In genomic region chr9:35746583-35746982, GRCh38 we compare ENCODE assay signal across 8 cellular contexts. TPM values are rescaled to one million over a fixed set of nuclear protein-coding genes. Genes with fewer than 3 reads are reported as not detected.
DNase-seq lines count a peak whose midpoint lies in the region; ATAC-seq, FAIRE-seq and TF ChIP-seq lines count a peak whose summit lies in the region.

No MANE protein-coding gene starts in this region.

- H3K4me3 ChIP-seq in cardiac muscle cell (peak overlapping the region; percentile 75), astrocyte of the cerebellum (ENCODE audit: low read depth, low read length) (peak overlapping the region; percentile 86), lower lobe of right lung (peak overlapping the region; percentile 95), upper lobe of right lung (peak overlapping the region; percentile 98)

- no peak overlapping the region for H3K27ac ChIP-seq in cardiac muscle cell
- H3K27ac ChIP-seq in lower lobe of right lung, result no peak overlapping the region
- H3K27ac ChIP-seq in upper lobe of right lung, result no peak overlapping the region

- no peak for TF ChIP-seq CTCF in cardiac muscle cell (IDR thresholded peaks at IDR 0.05; ENCODE audit: low read depth, low read length)
- no peak for TF ChIP-seq CTCF in astrocyte of the cerebellum (IDR thresholded peaks at IDR 0.05; ENCODE audit: low read depth, low read length, missing control alignments)
- no peak for TF ChIP-seq CTCF in lower lobe of right lung (IDR thresholded peaks at IDR 0.05)
- TF ChIP-seq CTCF in upper lobe of right lung (IDR thresholded peaks at IDR 0.05), result no peak

- peaks cover 16% of the 10 kb centered on the region for H3K4me1 ChIP-seq in cardiac muscle cell (ENCODE audit: low read depth)
- H3K4me1 ChIP-seq in lower lobe of right lung, result peaks cover 50% of the 10 kb centered on the region
- H3K4me1 ChIP-seq in upper lobe of right lung, result peaks cover 42% of the 10 kb centered on the region

- H3K27me3 ChIP-seq in cardiac muscle cell (no peaks in the 10 kb centered on the region), lower lobe of right lung (ENCODE audit: low read depth) (no peaks in the 10 kb centered on the region), upper lobe of right lung (no peaks in the 10 kb centered on the region)

- no peak for FAIRE-seq in urothelium cell line (lab: Jason Lieb, UNC)

- intact Hi-C loops in left ventricle myocardium superior (cut with micrococcal nuclease), result no loop called here
- intact Hi-C loops in lower lobe of right lung (cut with DNase I), result no loop called here
- intact Hi-C loops in upper lobe of right lung (cut with DNase I), result no loop called here

- ATAC-seq in left ventricle myocardium superior (no peak), lower lobe of right lung (no peak), upper lobe of right lung (no peak), HG03571 (IDR thresholded peaks at IDR 0.05; ENCODE audit: unreplicated experiment) (no peak)

- peaks cover 31% of the 10 kb centered on the region for H3K36me3 ChIP-seq in cardiac muscle cell
- H3K36me3 ChIP-seq in lower lobe of right lung, result peaks cover 50% of the 10 kb centered on the region
- H3K36me3 ChIP-seq in upper lobe of right lung, result peaks cover 53% of the 10 kb centered on the region

- DNase-seq in cardiac muscle cell (ENCODE audit: low read depth in 1 of 2, low spot score in 1 of 2), result no peak
- DNase-seq in left ventricle myocardium superior, result no peak
- DNase-seq in astrocyte of the cerebellum (ENCODE audit: low read depth), result no peak
- no peak for DNase-seq in lower lobe of right lung
- no peak for DNase-seq in upper lobe of right lung
- no peak for DNase-seq in urothelium cell line (ENCODE audit: low spot score)
- no peak for DNase-seq in NCI-H1048 (lab: John Stamatoyannopoulos, UW)

- in situ Hi-C loops in astrocyte of the cerebellum (cut with HindIII; ENCODE audit: low sequenced_read_pairs), result loop anchor here (5.0 kb wide), 1 partner anchor 66 kb away; the partner anchor contains the start of gene SPAG8

- H3K9me3 ChIP-seq in cardiac muscle cell (ENCODE audit: low read depth) (no peaks in the 10 kb centered on the region), lower lobe of right lung (no peaks in the 10 kb centered on the region), upper lobe of right lung (no peaks in the 10 kb centered on the region)

RNA-seq across cellular contexts. Expression of gene GBA2, which starts 2.4 kb away (rescaled TPM):
- total RNA-seq in cardiac muscle cell (132 and 157 TPM in 2 replicates), left ventricle myocardium superior (90.2 TPM), lower lobe of right lung (68.0 TPM), upper lobe of right lung (99.1 TPM)
- 135 and 140 TPM in 2 replicates for polyA plus RNA-seq in cardiac muscle cell

RNA-seq across cellular contexts. Expression of gene RGP1, which starts 2.5 kb away (rescaled TPM):
- total RNA-seq in cardiac muscle cell, result 24.1 and 30.4 TPM in 2 replicates
- polyA plus RNA-seq in cardiac muscle cell, result 17.9 and 21.8 TPM in 2 replicates
- 32.4 TPM for total RNA-seq in left ventricle myocardium superior
- 29.6 TPM for total RNA-seq in lower lobe of right lung
- total RNA-seq in upper lobe of right lung, result 34.6 TPM

RNA-seq across cellular contexts. Expression of gene MSMP, which starts 7.5 kb away (rescaled TPM):
- total RNA-seq in cardiac muscle cell (not detected in 2 replicates), left ventricle myocardium superior (not detected), lower lobe of right lung (not detected), upper lobe of right lung (not detected)
- not detected in 2 replicates for polyA plus RNA-seq in cardiac muscle cell

RNA-seq across cellular contexts. Expression of gene CREB3, which starts 14.1 kb away (rescaled TPM):
- total RNA-seq in cardiac muscle cell, result 45.7 and 51.5 TPM in 2 replicates
- 62.3 and 84.2 TPM in 2 replicates for polyA plus RNA-seq in cardiac muscle cell
- total RNA-seq in left ventricle myocardium superior, result 19.4 TPM
- 28.1 TPM for total RNA-seq in lower lobe of right lung
- 34.9 TPM for total RNA-seq in upper lobe of right lung

RNA-seq across cellular contexts. Expression of gene TLN1, which starts 14.6 kb away (rescaled TPM):
- total RNA-seq in cardiac muscle cell, result 172 and 178 TPM in 2 replicates
- polyA plus RNA-seq in cardiac muscle cell, result 96.0 and 98.0 TPM in 2 replicates
- total RNA-seq in left ventricle myocardium superior, result 243 TPM
- 406 TPM for total RNA-seq in lower lobe of right lung
- total RNA-seq in upper lobe of right lung, result 439 TPM
